ENCODE assay signal across 8 cellular contexts in genomic region chrX:84729809-84730208, GRCh38.
A peak's percentile ranks its signal among the peaks of the same experiment; 100 is the strongest.
DNase-seq lines count a peak whose midpoint lies in the region; ATAC-seq and TF ChIP-seq lines count a peak whose summit lies in the region.

No MANE protein-coding gene starts in this region.

- TF ChIP-seq CTCF in omental fat pad (IDR thresholded peaks at IDR 0.05), result no peak

- ATAC-seq in GM18511 (IDR thresholded peaks at IDR 0.05; ENCODE audit: unreplicated experiment) (peak; percentile 100), HG02763 (IDR thresholded peaks at IDR 0.05; ENCODE audit: unreplicated experiment) (peak; percentile 99), omental fat pad (ENCODE audit: low FRiP score) (peak; percentile 82)

- peak; percentile 40 for DNase-seq in Ammon's horn (ENCODE audit: low spot score)
- DNase-seq in NAMALWA (ENCODE audit: low spot score), result peak; percentile 63
- DNase-seq in SW480 (ENCODE audit: low spot score), result peak; percentile 46
- peak; percentile 29 for DNase-seq in fibroblast of peridontal ligament (ENCODE audit: extremely low read depth)
- DNase-seq in omental fat pad (ENCODE audit: low spot score), result no peak
- DNase-seq in NCI-H187 treated with DMSO at 0.1 percent for 48 hours (lab: John Stamatoyannopoulos, UW), result no peak

Comparison
In these comparisons a context has a peak if more than half of its experiments do, and no peak if none do; other contexts are left out.
1. DNase-seq: peak in Ammon's horn (single experiment), NAMALWA (single experiment), SW480 (single experiment) and fibroblast of peridontal ligament (single experiment); none in omental fat pad (single experiment) and NCI-H187 treated with DMSO at 0.1 percent for 48 hours (single experiment).
2. Peak in every context shown above with its lines, with median percentiles within 50 percentile points of each other: ATAC-seq.